34 cellular contexts compared by ENCODE assay signal in the genomic region with DNA sequence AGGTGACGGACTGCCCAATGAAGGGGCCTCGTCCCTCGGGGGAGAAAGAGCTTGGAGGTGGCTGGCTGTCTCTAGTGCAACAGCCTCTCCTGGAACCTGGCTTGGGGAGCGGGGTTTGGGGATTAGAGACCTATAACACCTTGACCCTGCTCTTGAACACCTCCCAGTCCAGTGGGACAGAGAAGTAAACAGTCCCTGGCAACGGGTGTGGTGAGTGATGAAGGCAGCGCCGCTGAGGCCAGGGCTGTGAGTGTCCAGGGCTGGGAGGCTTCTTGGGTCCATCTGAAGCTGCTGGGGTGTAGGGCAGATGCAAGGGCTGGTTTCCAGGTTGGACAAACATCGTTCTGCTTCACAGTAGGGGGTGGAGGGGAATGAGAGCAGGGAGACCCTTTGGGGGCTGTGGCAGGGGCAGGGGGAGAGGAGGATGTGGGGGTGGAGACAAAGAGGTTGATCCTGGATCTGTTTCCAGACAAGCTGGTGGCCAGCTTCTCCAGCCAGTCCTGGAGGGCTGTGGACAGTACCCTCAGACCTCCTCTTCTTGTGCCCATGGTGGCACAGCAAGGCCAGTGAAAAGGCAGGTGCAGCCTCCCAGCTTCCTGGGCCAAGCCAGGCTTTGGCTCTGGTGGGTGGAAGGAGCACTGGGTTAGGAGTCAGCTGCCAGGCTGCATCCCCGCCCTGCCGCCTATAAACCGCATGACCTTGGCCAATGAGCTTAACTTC. TPM values are rescaled to one million over a fixed set of nuclear protein-coding genes. Genes with fewer than 3 reads are reported as not detected.
"Had no signal": no experiment of that assay in that cellular context is flagged by ENCODE, and none has a peak within 500 bp of the region (broad histone marks: within the 10 kb centered on the region; RNA-seq: fewer than 3 reads in every experiment).

No MANE protein-coding gene starts in this region.

- H3K27ac ChIP-seq: brain microvascular endothelial cell, epithelial cell of prostate, esophagus squamous epithelium, gastroesophageal sphincter had no signal

- H3K36me3 ChIP-seq: brain microvascular endothelial cell, esophagus squamous epithelium, gastroesophageal sphincter had no signal

- H3K9me3 ChIP-seq: esophagus squamous epithelium, gastroesophageal sphincter had no signal

- H3K9me3 Mint-ChIP-seq: activated CD4-positive, alpha-beta memory T cell treated with anti-CD3 and anti-CD28 coated beads for 36 hours; activated CD4-positive, alpha-beta T cell treated with anti-CD3 and anti-CD28 coated beads, Interleukin-2, amount 10 ng/mL, durations not matched to agents 24 days and 14 days; activated naive CD4-positive, alpha-beta T cell treated with anti-CD3 and anti-CD28 coated beads, Interleukin-2, amount 10 ng/mL, durations not matched to agents 7 days and 5 days; activated naive CD4-positive, alpha-beta T cell treated with anti-CD3 and anti-CD28 coated beads, Interleukin-2, amount 50 U/mL, for 72 hours; activated naive CD8-positive, alpha-beta T cell treated with anti-CD3 and anti-CD28 coated beads, Interleukin-2, amount 10 ng/mL, durations not matched to agents 7 days and 5 days; activated T-cell treated with anti-CD3 and anti-CD28 coated beads, Interleukin-2, amount 50 U/mL, for 24 hours; activated T-cell treated with anti-CD3 and anti-CD28 coated beads, Interleukin-2, amount 50 U/mL, for 72 hours; central memory CD8-positive, alpha-beta T cell; T-cell; T-helper 1 cell treated with Interleukin-12 subunit alpha and Interleukin-12 subunit beta and Interleukin-4 antibody, amounts not matched to agents 30 μg/mL and 1 μg/mL, for 36 hours had no signal

- H3K36me3 Mint-ChIP-seq: activated naive CD4-positive, alpha-beta T cell treated with anti-CD3 and anti-CD28 coated beads, Interleukin-2, amount 10 ng/mL, durations not matched to agents 7 days and 5 days; activated naive CD4-positive, alpha-beta T cell treated with anti-CD3 and anti-CD28 coated beads, Interleukin-2, amount 50 U/mL, for 72 hours had no signal

- FAIRE-seq: astrocyte, bronchial epithelial cell, colon, endometrium, endothelial cell of umbilical vein had no signal

- ATAC-seq: activated CD4-positive, alpha-beta T cell treated with anti-CD3 and anti-CD28 coated beads for 36 hours; activated naive CD4-positive, alpha-beta T cell treated with anti-CD3 and anti-CD28 coated beads, Interleukin-2, amount 50 U/mL, for 72 hours; activated T-cell treated with anti-CD3 and anti-CD28 coated beads, Interleukin-2, amount 50 U/mL, for 72 hours; gastroesophageal sphincter; T-cell had no signal

- H3K27ac Mint-ChIP-seq: activated CD4-positive, alpha-beta memory T cell treated with anti-CD3 and anti-CD28 coated beads for 36 hours; activated CD4-positive, alpha-beta T cell treated with anti-CD3 and anti-CD28 coated beads for 36 hours; activated CD4-positive, alpha-beta T cell treated with anti-CD3 and anti-CD28 coated beads, Interleukin-2, amount 10 ng/mL, durations not matched to agents 24 days and 14 days; activated naive CD4-positive, alpha-beta T cell treated with anti-CD3 and anti-CD28 coated beads, Interleukin-2, amount 10 ng/mL, durations not matched to agents 7 days and 5 days; activated naive CD4-positive, alpha-beta T cell treated with anti-CD3 and anti-CD28 coated beads, Interleukin-2, amount 50 U/mL, for 72 hours; activated naive CD8-positive, alpha-beta T cell treated with anti-CD3 and anti-CD28 coated beads, Interleukin-2, amount 10 ng/mL, durations not matched to agents 7 days and 5 days; activated T-cell treated with anti-CD3 and anti-CD28 coated beads, Interleukin-2, amount 50 U/mL, for 24 hours; activated T-cell treated with anti-CD3 and anti-CD28 coated beads, Interleukin-2, amount 50 U/mL, for 72 hours; T-cell; T-helper 1 cell treated with Interleukin-12 subunit alpha and Interleukin-12 subunit beta and Interleukin-4 antibody, amounts not matched to agents 30 μg/mL and 1 μg/mL, for 36 hours had no signal

- H3K4me3 ChIP-seq: esophagus squamous epithelium, gastroesophageal sphincter had no signal

- DNase-seq: activated CD4-positive, alpha-beta memory T cell treated with anti-CD3 and anti-CD28 coated beads for 36 hours; activated CD4-positive, alpha-beta T cell treated with anti-CD3 and anti-CD28 coated beads for 36 hours; activated CD4-positive, alpha-beta T cell treated with anti-CD3 and anti-CD28 coated beads, Interleukin-2, amount 10 ng/mL, durations not matched to agents 24 days and 14 days; activated CD4-positive, CD25-positive, alpha-beta regulatory T cell; activated CD4-positive, CD25-positive, alpha-beta regulatory T cell treated with anti-CD3 and anti-CD28 coated beads, Interleukin-2, amount 50 U/mL, for 72 hours; activated CD8-positive, alpha-beta memory T cell treated with anti-CD3 and anti-CD28 coated beads, Interleukin-2, amount 50 U/mL, for 48 hours; activated gamma-delta T cell; activated naive CD4-positive, alpha-beta T cell; activated naive CD4-positive, alpha-beta T cell treated with anti-CD3 and anti-CD28 coated beads, Interleukin-2, amount 10 ng/mL, durations not matched to agents 7 days and 5 days; activated naive CD8-positive, alpha-beta T cell treated with anti-CD3 and anti-CD28 coated beads, Interleukin-2, amount 10 ng/mL, durations not matched to agents 7 days and 5 days; activated T-cell treated with anti-CD3 and anti-CD28 coated beads for 4 hours; activated T-cell treated with anti-CD3 and anti-CD28 coated beads, Interleukin-2, amount 50 U/mL, for 24 hours; activated T-cell treated with anti-CD3 and anti-CD28 coated beads, Interleukin-2, amount 50 U/mL, for 72 hours; amniotic stem cell; anterior cingulate cortex; brain microvascular endothelial cell; cortex of kidney; effector CD8-positive, alpha-beta T cell; esophagus squamous epithelium; foreskin melanocyte; SW 1271; T-cell; T-helper 9 cell had no signal

- H3K4me3 Mint-ChIP-seq: activated CD4-positive, alpha-beta memory T cell treated with anti-CD3 and anti-CD28 coated beads for 36 hours; activated CD4-positive, alpha-beta T cell treated with anti-CD3 and anti-CD28 coated beads for 36 hours; activated CD4-positive, alpha-beta T cell treated with anti-CD3 and anti-CD28 coated beads, Interleukin-2, amount 10 ng/mL, durations not matched to agents 24 days and 14 days; activated naive CD4-positive, alpha-beta T cell treated with anti-CD3 and anti-CD28 coated beads, Interleukin-2, amount 10 ng/mL, durations not matched to agents 7 days and 5 days; activated naive CD8-positive, alpha-beta T cell treated with anti-CD3 and anti-CD28 coated beads, Interleukin-2, amount 10 ng/mL, durations not matched to agents 7 days and 5 days; activated T-cell treated with anti-CD3 and anti-CD28 coated beads, Interleukin-2, amount 50 U/mL, for 24 hours; activated T-cell treated with anti-CD3 and anti-CD28 coated beads, Interleukin-2, amount 50 U/mL, for 72 hours; central memory CD8-positive, alpha-beta T cell; T-cell; T-helper 1 cell treated with Interleukin-12 subunit alpha and Interleukin-12 subunit beta and Interleukin-4 antibody, amounts not matched to agents 30 μg/mL and 1 μg/mL, for 36 hours had no signal

RNA-seq across cellular contexts. Expression of gene NSG1, which starts 3.8 kb away (rescaled TPM):
- total RNA-seq: glomerular endothelial cell had no signal
